9 cellular contexts compared by ENCODE assay signal in the genomic region with DNA sequence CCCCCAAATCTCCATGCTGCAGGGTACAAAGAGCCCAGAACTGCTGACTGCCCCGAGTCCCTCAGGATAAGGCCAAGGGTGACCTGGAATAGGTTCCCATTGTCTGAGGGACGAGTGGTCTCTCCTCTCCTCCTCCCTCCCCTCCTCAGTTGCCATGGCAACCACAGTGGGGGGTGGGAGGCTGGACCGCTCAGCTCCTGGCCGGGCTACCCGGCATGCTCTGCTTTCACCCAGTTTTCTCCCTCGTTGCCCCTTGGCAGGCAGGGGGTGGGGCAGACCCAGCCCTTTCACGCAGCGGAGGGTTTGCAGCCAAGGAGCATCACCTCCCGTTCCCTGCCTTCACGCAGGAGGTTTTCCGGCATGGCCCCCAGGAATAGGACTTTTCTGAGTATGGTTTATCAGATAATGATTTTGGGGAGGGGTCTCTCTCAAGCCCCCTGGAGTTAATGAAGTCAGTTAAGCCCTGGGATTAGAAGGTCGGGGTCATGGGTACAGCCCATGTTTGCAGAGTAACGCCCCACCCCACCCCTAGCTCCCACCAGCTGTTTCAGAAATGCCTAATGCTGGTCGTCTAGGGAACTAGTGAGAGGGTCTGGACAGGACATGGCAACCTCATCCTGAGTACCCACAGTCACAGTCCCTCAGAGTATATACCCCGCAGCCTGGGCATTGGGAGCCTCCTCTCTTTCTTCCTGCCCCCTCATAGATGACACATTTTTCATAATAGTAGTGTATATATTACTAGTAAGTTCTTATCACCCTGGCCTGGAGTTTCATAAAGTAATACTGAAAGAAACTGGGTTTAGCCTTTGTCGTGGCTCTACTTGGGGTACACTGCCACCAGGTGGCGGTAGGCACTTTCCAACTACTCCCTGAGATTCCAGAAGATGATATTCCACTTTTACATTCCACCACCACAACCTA. TPM values are rescaled to one million over a fixed set of nuclear protein-coding genes. Genes with fewer than 3 reads are reported as not detected.
DNase-seq lines count a peak whose midpoint lies in the region; ATAC-seq and TF ChIP-seq lines count a peak whose summit lies in the region.
"Had no signal": no experiment of that assay in that cellular context is flagged by ENCODE, and none has a peak within 500 bp of the region (broad histone marks: within the 10 kb centered on the region; RNA-seq: fewer than 3 reads in every experiment).

No MANE protein-coding gene starts in this region.

- TF ChIP-seq CTCF in tibial nerve (IDR thresholded peaks at IDR 0.05) = peak; percentile 37 to 61 (median 44)

- no peak overlapping the region for H3K18ac ChIP-seq in mesenchymal stem cell (ENCODE audit: low read depth in 1 of 2, low read length in 2 of 2)

- no peak overlapping the region for H2AFZ ChIP-seq in mesenchymal stem cell (ENCODE audit: low read depth, low read length)

- H3K27me3 ChIP-seq in H7 (ENCODE audit: control insufficient read depth, insufficient read depth, low read length) (no peaks in the 10 kb centered on the region), mesenchymal stem cell (ENCODE audit: control insufficient read depth in 1 of 2, insufficient read depth in 1 of 2, low read length in 2 of 2) (peaks cover 32 to 68% of the 10 kb centered on the region in 2 experiments), tibial nerve (peaks cover 0 to 44% of the 10 kb centered on the region in 2 donors)

- peaks cover 22% of the 10 kb centered on the region for H3K27me3 Mint-ChIP-seq in activated T-helper 1 cell treated with anti-CD3 and anti-CD28 coated beads, Interleukin-12 subunit alpha, Interleukin-12 subunit beta, Interleukin-2, Interleukin-4 antibody, amounts not matched to agents 30 ng/mL and 10 ng/mL and 1 ng/mL, durations not matched to agents 14 hours and 24 hours and 36 hours (ENCODE audit: insufficient read depth)

- no peak overlapping the region for H4K8ac ChIP-seq in mesenchymal stem cell (ENCODE audit: low read length)

- H3K4me2 ChIP-seq in mesenchymal stem cell (ENCODE audit: low read length, poor library complexity, severe bottlenecking) = no peak overlapping the region

- H3K4me3 Mint-ChIP-seq in activated T-helper 1 cell treated with anti-CD3 and anti-CD28 coated beads, Interleukin-12 subunit alpha, Interleukin-12 subunit beta, Interleukin-2, Interleukin-4 antibody, amounts not matched to agents 30 ng/mL and 10 ng/mL and 1 ng/mL, durations not matched to agents 14 hours and 24 hours and 36 hours = no peak overlapping the region
- H3K4me3 Mint-ChIP-seq: activated B cell treated with CpG ODN at 0.5 μM for 24 hours had no signal

- TF ChIP-seq EP300 in tibial nerve (IDR thresholded peaks at IDR 0.05) = no peak

- H2BK12ac ChIP-seq in mesenchymal stem cell (ENCODE audit: low read length in 2 of 2) = no peak overlapping the region

- H3K9ac ChIP-seq in mesenchymal stem cell (ENCODE audit: low read length) = no peak overlapping the region

- peak overlapping the region; percentile 11 for H2BK120ac ChIP-seq in mesenchymal stem cell (ENCODE audit: low read depth, low read length)

- H3K4me1 Mint-ChIP-seq in activated T-helper 1 cell treated with anti-CD3 and anti-CD28 coated beads, Interleukin-12 subunit alpha, Interleukin-12 subunit beta, Interleukin-2, Interleukin-4 antibody, amounts not matched to agents 30 ng/mL and 10 ng/mL and 1 ng/mL, durations not matched to agents 14 hours and 24 hours and 36 hours (ENCODE audit: low read depth) = no peaks in the 10 kb centered on the region
- H3K4me1 Mint-ChIP-seq: activated B cell treated with CpG ODN at 0.5 μM for 24 hours had no signal

- no peaks in the 10 kb centered on the region for H3K79me1 ChIP-seq in mesenchymal stem cell (replicated peaks; ENCODE audit: low read length, poor library complexity, severe bottlenecking)

- H2BK15ac ChIP-seq in mesenchymal stem cell (ENCODE audit: low read depth, poor library complexity, severe bottlenecking) = no peak overlapping the region

- DNase-seq in DMS 273 treated with DMSO at 0.1 percent for 48 hours (lab: John Stamatoyannopoulos, UW) = peak; percentile 36
- peak; percentile 95 for DNase-seq in H7
- peak; percentile 72 for DNase-seq in NCI-H82 treated with DMSO at 0.1 percent for 48 hours (lab: John Stamatoyannopoulos, UW; ENCODE audit: unreplicated experiment)
- peak; percentile 48 for DNase-seq in dedifferentiated amniotic fluid mesenchymal stem cell (ENCODE audit: extremely low spot score)
- peak; percentile 59 for DNase-seq in mesenchymal stem cell
- DNase-seq in tibial nerve (ENCODE audit: low spot score in 2 of 2) = peak; percentile 26 to 60
- DNase-seq in activated T-helper 1 cell treated with anti-CD3 and anti-CD28 coated beads, Interleukin-12 subunit alpha, Interleukin-12 subunit beta, Interleukin-2, Interleukin-4 antibody, amounts not matched to agents 30 ng/mL and 10 ng/mL and 1 ng/mL, durations not matched to agents 14 hours and 24 hours and 36 hours (ENCODE audit: low spot score) = no peak
- DNase-seq: activated B cell treated with CpG ODN at 0.5 μM for 24 hours had no signal

- H2AK5ac ChIP-seq in mesenchymal stem cell (ENCODE audit: low read length, severe bottlenecking) = no peak overlapping the region

- H3K14ac ChIP-seq in mesenchymal stem cell (ENCODE audit: low read length in 2 of 2) = no peak overlapping the region

- intact Hi-C loops in activated T-helper 1 cell treated with anti-CD3 and anti-CD28 coated beads, Interleukin-12 subunit alpha, Interleukin-12 subunit beta, Interleukin-2, Interleukin-4 antibody, amounts not matched to agents 30 ng/mL and 10 ng/mL and 1 ng/mL, durations not matched to agents 14 hours and 24 hours and 36 hours (cut with micrococcal nuclease) = loop anchor here (1.0 kb wide), 1 partner anchor 253 kb away; no protein-coding TSS in a partner anchor

- no peak for TF ChIP-seq POLR2A in tibial nerve (IDR thresholded peaks at IDR 0.05)

- H3K4me3 ChIP-seq in H7 (ENCODE audit: insufficient read depth, low read depth, low read length) (no peak overlapping the region), mesenchymal stem cell (ENCODE audit: insufficient read depth in 1 of 2, low read depth in 1 of 2, low read length in 2 of 2) (no peak overlapping the region), tibial nerve (no peak overlapping the region)

- H3K4ac ChIP-seq in mesenchymal stem cell (ENCODE audit: low read depth in 1 of 2, low read length in 2 of 2) = no peak overlapping the region

- H3K9me3 Mint-ChIP-seq in activated T-helper 1 cell treated with anti-CD3 and anti-CD28 coated beads, Interleukin-12 subunit alpha, Interleukin-12 subunit beta, Interleukin-2, Interleukin-4 antibody, amounts not matched to agents 30 ng/mL and 10 ng/mL and 1 ng/mL, durations not matched to agents 14 hours and 24 hours and 36 hours = no peaks in the 10 kb centered on the region
- H3K9me3 Mint-ChIP-seq: activated B cell treated with CpG ODN at 0.5 μM for 24 hours had no signal

- H3K36me3 ChIP-seq in H7 (replicated peaks; ENCODE audit: control insufficient read depth, insufficient read depth, low read length) (no peaks in the 10 kb centered on the region), mesenchymal stem cell (ENCODE audit: control insufficient read depth in 1 of 2, insufficient read depth in 2 of 2, low read depth in 1 of 2, low read length in 2 of 2) (no peaks in the 10 kb centered on the region), tibial nerve (no peaks in the 10 kb centered on the region)

- no peak overlapping the region for H3K27ac Mint-ChIP-seq in activated T-helper 1 cell treated with anti-CD3 and anti-CD28 coated beads, Interleukin-12 subunit alpha, Interleukin-12 subunit beta, Interleukin-2, Interleukin-4 antibody, amounts not matched to agents 30 ng/mL and 10 ng/mL and 1 ng/mL, durations not matched to agents 14 hours and 24 hours and 36 hours
- H3K27ac Mint-ChIP-seq: activated B cell treated with CpG ODN at 0.5 μM for 24 hours had no signal

- H3K27ac ChIP-seq in mesenchymal stem cell (ENCODE audit: low read length, poor library complexity, severe bottlenecking) (no peak overlapping the region), tibial nerve (no peak overlapping the region)

- H3K9me3 ChIP-seq in mesenchymal stem cell (ENCODE audit: control insufficient read depth, low read length) (no peaks in the 10 kb centered on the region), tibial nerve (no peaks in the 10 kb centered on the region)

- peaks cover 7% of the 10 kb centered on the region for H3K4me1 ChIP-seq in mesenchymal stem cell (ENCODE audit: control insufficient read depth, insufficient read depth, low read depth, low read length)
- H3K4me1 ChIP-seq in tibial nerve = peaks cover 0 to 24% (median 4%) of the 10 kb centered on the region in 4 donors

- no peak overlapping the region for H2BK5ac ChIP-seq in mesenchymal stem cell (ENCODE audit: low read depth, low read length, poor library complexity, severe bottlenecking)

- no peak overlapping the region for H3K23ac ChIP-seq in mesenchymal stem cell (ENCODE audit: low read length in 2 of 2)

- H3K36me3 Mint-ChIP-seq in activated T-helper 1 cell treated with anti-CD3 and anti-CD28 coated beads, Interleukin-12 subunit alpha, Interleukin-12 subunit beta, Interleukin-2, Interleukin-4 antibody, amounts not matched to agents 30 ng/mL and 10 ng/mL and 1 ng/mL, durations not matched to agents 14 hours and 24 hours and 36 hours (ENCODE audit: low read depth) = no peaks in the 10 kb centered on the region

- ATAC-seq in GM19023 (IDR thresholded peaks at IDR 0.05; ENCODE audit: unreplicated experiment) = no peak

- WGBS in mesenchymal stem cell = 46% methylated on average over 16 of the region's 17 CpGs
- 9 to 18% methylated on average over 16 to 17 of the region's 17 CpGs for WGBS in tibial nerve, 2 donors

- H4K91ac ChIP-seq in mesenchymal stem cell (ENCODE audit: low read length) = no peak overlapping the region

RNA-seq across cellular contexts. Expression of gene C1QB, which starts 20.7 kb away (rescaled TPM):
- not detected in 2 replicates for total RNA-seq in H7 (2014; rRNA removed; shearing (Covaris generic))
- not detected for polyA plus RNA-seq in mesenchymal stem cell (2013, experiment 1 of 2)
- polyA plus RNA-seq in mesenchymal stem cell (2013, experiment 2 of 2) = not detected
- 100 to 1,000 TPM; 252 to 592 (median 411) TPM for total RNA-seq in tibial nerve
- not detected in 2 replicates for total RNA-seq in activated T-helper 1 cell treated with anti-CD3 and anti-CD28 coated beads, Interleukin-12 subunit alpha, Interleukin-12 subunit beta, Interleukin-2, Interleukin-4 antibody, amounts not matched to agents 30 ng/mL and 10 ng/mL and 1 ng/mL, durations not matched to agents 14 hours and 24 hours and 36 hours
- total RNA-seq: activated B cell treated with CpG ODN at 0.5 μM for 24 hours had no signal

RNA-seq across cellular contexts. Expression of gene C1QC, which starts 30.3 kb away (rescaled TPM):
- total RNA-seq in H7 (2014; rRNA removed; shearing (Covaris generic)) = not detected in 2 replicates
- not detected for polyA plus RNA-seq in mesenchymal stem cell (2013, experiment 1 of 2)
- not detected for polyA plus RNA-seq in mesenchymal stem cell (2013, experiment 2 of 2)
- 100 to 1,000 TPM; 130 to 315 (median 188) TPM for total RNA-seq in tibial nerve
- total RNA-seq in activated T-helper 1 cell treated with anti-CD3 and anti-CD28 coated beads, Interleukin-12 subunit alpha, Interleukin-12 subunit beta, Interleukin-2, Interleukin-4 antibody, amounts not matched to agents 30 ng/mL and 10 ng/mL and 1 ng/mL, durations not matched to agents 14 hours and 24 hours and 36 hours = not detected in 2 replicates
- total RNA-seq: activated B cell treated with CpG ODN at 0.5 μM for 24 hours had no signal

RNA-seq across cellular contexts. Expression of gene EPHB2, which starts 36.9 kb away (rescaled TPM):
- total RNA-seq in H7 (2014; rRNA removed; shearing (Covaris generic)) = 12.3 and 14.8 TPM in 2 replicates
- 30.7 TPM for polyA plus RNA-seq in mesenchymal stem cell (2013, experiment 1 of 2)
- polyA plus RNA-seq in mesenchymal stem cell (2013, experiment 2 of 2) = 31.2 TPM
- 10 to 100 TPM in 1 of 4 donors, 1 to 10 TPM in 3; 7.2 to 12.6 (median 9.1) TPM for total RNA-seq in tibial nerve
- total RNA-seq in activated T-helper 1 cell treated with anti-CD3 and anti-CD28 coated beads, Interleukin-12 subunit alpha, Interleukin-12 subunit beta, Interleukin-2, Interleukin-4 antibody, amounts not matched to agents 30 ng/mL and 10 ng/mL and 1 ng/mL, durations not matched to agents 14 hours and 24 hours and 36 hours = not detected in 2 replicates

RNA-seq across cellular contexts. Expression of gene C1QA, which starts 37.3 kb away (rescaled TPM):
- not detected in 2 replicates for total RNA-seq in H7 (2014; rRNA removed; shearing (Covaris generic))
- polyA plus RNA-seq in mesenchymal stem cell (2013, experiment 1 of 2) = not detected
- polyA plus RNA-seq in mesenchymal stem cell (2013, experiment 2 of 2) = not detected
- total RNA-seq in tibial nerve = 100 to 1,000 TPM; 139 to 231 (median 182) TPM
- not detected in 2 replicates for total RNA-seq in activated T-helper 1 cell treated with anti-CD3 and anti-CD28 coated beads, Interleukin-12 subunit alpha, Interleukin-12 subunit beta, Interleukin-2, Interleukin-4 antibody, amounts not matched to agents 30 ng/mL and 10 ng/mL and 1 ng/mL, durations not matched to agents 14 hours and 24 hours and 36 hours
- total RNA-seq: activated B cell treated with CpG ODN at 0.5 μM for 24 hours had no signal

Comparison
In these comparisons a context has a peak if more than half of its experiments do, and no peak if none do; other contexts are left out.
1. RNA of gene C1QB, which starts 20.7 kb away (total RNA-seq): 252 to 592 TPM in tibial nerve; not detected in H7 and not detected in activated T-helper 1 cell treated with anti-CD3 and anti-CD28 coated beads, Interleukin-12 subunit alpha, Interleukin-12 subunit beta, Interleukin-2, Interleukin-4 antibody, amounts not matched to agents 30 ng/mL and 10 ng/mL and 1 ng/mL, durations not matched to agents 14 hours and 24 hours and 36 hours; every median in the first group is over 100 times any median in the second.
2. RNA of gene C1QC, which starts 30.3 kb away (total RNA-seq): 130 to 315 TPM in tibial nerve; not detected in H7 and not detected in activated T-helper 1 cell treated with anti-CD3 and anti-CD28 coated beads, Interleukin-12 subunit alpha, Interleukin-12 subunit beta, Interleukin-2, Interleukin-4 antibody, amounts not matched to agents 30 ng/mL and 10 ng/mL and 1 ng/mL, durations not matched to agents 14 hours and 24 hours and 36 hours; every median in the first group is over 100 times any median in the second.